ENCODE assay signal across 15 cellular contexts in the genomic region with DNA sequence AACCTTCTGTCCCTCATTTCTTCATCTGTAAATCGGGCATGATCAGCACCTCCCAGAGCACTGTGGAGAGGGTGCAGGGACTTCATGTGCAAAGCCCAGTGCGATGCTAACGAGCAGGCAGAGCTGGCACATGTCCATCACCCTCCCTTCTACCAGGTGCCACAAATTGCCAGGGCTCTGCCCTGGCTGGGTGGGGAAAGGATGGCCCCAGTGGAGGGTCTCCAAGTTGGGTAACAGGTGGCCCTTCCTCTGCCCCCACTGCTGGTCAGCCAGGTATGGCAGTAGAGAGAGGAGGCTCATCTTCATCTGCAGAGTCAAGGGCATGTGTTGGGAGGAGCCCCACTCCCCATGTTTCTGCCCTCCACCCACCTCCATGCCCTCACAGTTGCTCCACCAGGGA.
"Had no signal": no experiment of that assay in that cellular context is flagged by ENCODE, and none has a peak within 500 bp of the region (broad histone marks: within the 10 kb centered on the region; RNA-seq: fewer than 3 reads in every experiment).

No MANE protein-coding gene starts in this region.

- H3K9me3 ChIP-seq: colonic mucosa, mucosa of descending colon, psoas muscle, right lobe of liver, spleen, thyroid gland, uterus had no signal

- H3K36me3 ChIP-seq: colonic mucosa, right lobe of liver, spleen, thyroid gland, uterus had no signal

- H3K27me3 ChIP-seq: colonic mucosa, right lobe of liver, thyroid gland, uterus had no signal

- H3K4me3 ChIP-seq: colonic mucosa, mucosa of descending colon, psoas muscle, right lobe of liver, spleen, thyroid gland, uterus had no signal

- H3K27ac ChIP-seq: colonic mucosa, parathyroid adenoma, psoas muscle, right lobe of liver, spleen, thyroid gland, uterus had no signal

- DNase-seq: colonic mucosa; effector CD4-positive, alpha-beta T cell; foreskin melanocyte; hippocampal formation; kidney glomerular epithelial cell; mammary epithelial cell; mucosa of descending colon; psoas muscle; retina; spleen; stimulated activated naive CD4-positive, alpha-beta T cell; thyroid gland; uterus had no signal

- H3K4me1 ChIP-seq: colonic mucosa, parathyroid adenoma, psoas muscle, right lobe of liver, spleen, thyroid gland, uterus had no signal

- ATAC-seq: mucosa of descending colon, psoas muscle, right lobe of liver had no signal
